In the genomic region with DNA sequence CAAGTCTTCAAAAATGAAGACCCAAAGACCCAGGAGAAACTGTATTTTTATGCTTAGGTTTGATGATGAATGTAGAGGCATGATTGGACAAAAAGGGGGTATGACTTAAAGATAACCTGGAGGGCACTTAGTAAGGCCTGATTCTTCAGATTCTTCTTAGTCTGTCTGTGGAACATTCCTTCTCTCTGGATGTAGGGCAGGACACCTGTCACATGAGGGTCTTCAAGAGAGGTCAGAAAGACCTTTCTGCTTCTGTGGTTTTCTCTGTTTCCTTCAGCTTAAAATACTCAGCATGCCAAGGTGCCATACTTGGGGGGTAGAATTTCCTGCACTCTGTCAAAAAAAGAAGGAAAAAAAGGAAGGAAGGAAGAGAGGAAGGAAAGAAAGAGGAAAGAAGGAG, we compare ENCODE assay signal across 22 cellular contexts.
DNase-seq lines count a peak whose midpoint lies in the region; ATAC-seq, FAIRE-seq and TF ChIP-seq lines count a peak whose summit lies in the region.
"Had no signal": no experiment of that assay in that cellular context is flagged by ENCODE, and none has a peak within 500 bp of the region (broad histone marks: within the 10 kb centered on the region; RNA-seq: fewer than 3 reads in every experiment).

No MANE protein-coding gene starts in this region.

- no peak overlapping the region for H3K4me2 ChIP-seq in keratinocyte (ENCODE audit: control insufficient read depth, extremely low read depth, insufficient read depth, low read depth, low read length)
- H3K4me2 ChIP-seq in trophoblast cell (ENCODE audit: low read length) = no peak overlapping the region
- H3K4me2 ChIP-seq: KMS-11 had no signal

- no peak for ATAC-seq in WTC11

- no peaks in the 10 kb centered on the region for H4K20me1 ChIP-seq in keratinocyte (ENCODE audit: control insufficient read depth, extremely low read depth, insufficient read depth, low read length)

- CTCF ChIA-PET in AG04450 (lab: Charles Lee) = no interaction called here
- CTCF ChIA-PET in WTC11 (lab: Charles Lee) = no interaction called here

- intact Hi-C loops in activated CD4-positive, alpha-beta T cell treated with anti-CD3 and anti-CD28 coated beads, Interleukin-2, amount 10 ng/mL, durations not matched to agents 24 days and 14 days (cut with micrococcal nuclease) = no loop called here

- no peaks in the 10 kb centered on the region for H3K79me2 ChIP-seq in keratinocyte (ENCODE audit: control insufficient read depth, insufficient read depth, low read length)
- H3K79me2 ChIP-seq in trophoblast cell (ENCODE audit: control insufficient read depth, insufficient read depth, low read length, poor library complexity) = no peaks in the 10 kb centered on the region

- H3K27me3 ChIP-seq in AG04450 (ENCODE audit: control insufficient read depth, insufficient read depth, low read length) (no peaks in the 10 kb centered on the region), keratinocyte (ENCODE audit: control insufficient read depth, extremely low read depth, insufficient read depth, low read length) (no peaks in the 10 kb centered on the region), trophoblast cell (ENCODE audit: insufficient read depth, low read length) (no peaks in the 10 kb centered on the region)

- H3K27ac ChIP-seq in AG04450 (ENCODE audit: low read depth, low read length) (peak overlapping the region; percentile 58), keratinocyte (ENCODE audit: control insufficient read depth, insufficient read depth, low read length) (no peak overlapping the region), trophoblast cell (ENCODE audit: low read depth, low read length) (peak overlapping the region; percentile 40)
- H3K27ac ChIP-seq: KMS-11, RWPE1 had no signal

- H4K8ac ChIP-seq in trophoblast cell (ENCODE audit: low read depth, low read length) = no peak overlapping the region

- no peak overlapping the region for H4K91ac ChIP-seq in trophoblast cell (ENCODE audit: low read depth, low read length)

- no peaks in the 10 kb centered on the region for H3K9me1 ChIP-seq in keratinocyte (ENCODE audit: control insufficient read depth, extremely low read depth, insufficient read depth, low read length)

- no peak overlapping the region for H3K14ac ChIP-seq in trophoblast cell (ENCODE audit: low read length)

- POLR2A ChIA-PET in AG04450 (lab: Yijun Ruan, JAX) = no interaction called here
- POLR2A ChIA-PET in WTC11 (lab: Charles Lee) = no interaction called here

- H4K12ac ChIP-seq in trophoblast cell (ENCODE audit: low read depth, low read length) = no peak overlapping the region

- H3K36me3 Mint-ChIP-seq in WTC11 = no peaks in the 10 kb centered on the region
- H3K36me3 Mint-ChIP-seq in activated CD4-positive, alpha-beta T cell treated with anti-CD3 and anti-CD28 coated beads, Interleukin-2, amount 10 ng/mL, durations not matched to agents 24 days and 14 days (ENCODE audit: low read depth) = no peaks in the 10 kb centered on the region
- H3K36me3 Mint-ChIP-seq: CD4-positive, CD25-positive, alpha-beta regulatory T cell had no signal

- DNase-seq in AG04450 (ENCODE audit: low read depth, low spot score) (no peak), WTC11 (ENCODE audit: low spot score) (no peak), keratinocyte (ENCODE audit: low read depth, low spot score) (no peak), trophoblast cell (no peak), NCI-H526 (lab: John Stamatoyannopoulos, UW) (no peak), GM20000 (ENCODE audit: low spot score) (no peak)
- DNase-seq in activated CD4-positive, alpha-beta T cell treated with anti-CD3 and anti-CD28 coated beads, Interleukin-2, amount 10 ng/mL, durations not matched to agents 24 days and 14 days = no peak
- DNase-seq in activated naive CD4-positive, alpha-beta T cell treated with Interleukin-2 at 50 U/mL for 16 hours = no peak
- DNase-seq: CD4-positive, CD25-positive, alpha-beta regulatory T cell; COR-L47; DMS79; NCI-H1092 treated with DMSO at 0.1 percent for 48 hours; NCI-H146; NCI-H2029; NCI-H510A treated with DMSO at 0.1 percent for 48 hours; NCI-H774; NK-92 treated with Interleukin-12 subunit alpha and Interleukin-12 subunit beta, amount 100 ng/mL, for 24 hours; SHP77 treated with DMSO at 0.1 percent for 48 hours had no signal

- H3K36me3 ChIP-seq in keratinocyte (ENCODE audit: control insufficient read depth in 2 of 2, extremely low read depth in 1 of 2, insufficient read depth in 2 of 2, low read length in 2 of 2) (no peaks in the 10 kb centered on the region), trophoblast cell (ENCODE audit: control insufficient read depth in 1 of 2, insufficient read depth in 2 of 2, low read length in 2 of 2) (no peaks in the 10 kb centered on the region)

- dilution Hi-C loops in keratinocyte (cut with MboI; ENCODE audit: extremely low pct_ligation_motif_present, low sequenced_read_pairs) = no loop called here

- H3K9me3 Mint-ChIP-seq in WTC11 = peaks cover 9% of the 10 kb centered on the region; the same call in 1 of the 2 replicates
- H3K9me3 Mint-ChIP-seq in activated CD4-positive, alpha-beta T cell treated with anti-CD3 and anti-CD28 coated beads, Interleukin-2, amount 10 ng/mL, durations not matched to agents 24 days and 14 days = no peaks in the 10 kb centered on the region

- H3K4me1 ChIP-seq in keratinocyte (ENCODE audit: control insufficient read depth, extremely low read depth, insufficient read depth, low read length) (peaks cover 4% of the 10 kb centered on the region), trophoblast cell (ENCODE audit: control insufficient read depth in 1 of 2, insufficient read depth in 2 of 2, low read length in 2 of 2) (peaks cover 0 to 4% of the 10 kb centered on the region in 2 experiments)

- H3K23ac ChIP-seq in trophoblast cell (ENCODE audit: low read length) = no peak overlapping the region

- H3K27ac Mint-ChIP-seq in WTC11 = peak overlapping the region; percentile 65; the same call in 1 of the 2 replicates
- H3K27ac Mint-ChIP-seq in activated CD4-positive, alpha-beta T cell treated with anti-CD3 and anti-CD28 coated beads, Interleukin-2, amount 10 ng/mL, durations not matched to agents 24 days and 14 days = no peak overlapping the region
- H3K27ac Mint-ChIP-seq: CD4-positive, CD25-positive, alpha-beta regulatory T cell had no signal

- H2BK5ac ChIP-seq in trophoblast cell (ENCODE audit: low read depth, low read length, poor library complexity) = no peak overlapping the region

- peaks cover 58% of the 10 kb centered on the region for H3K4me1 Mint-ChIP-seq in WTC11
- H3K4me1 Mint-ChIP-seq in activated CD4-positive, alpha-beta T cell treated with anti-CD3 and anti-CD28 coated beads, Interleukin-2, amount 10 ng/mL, durations not matched to agents 24 days and 14 days = no peaks in the 10 kb centered on the region
- H3K4me1 Mint-ChIP-seq: CD4-positive, CD25-positive, alpha-beta regulatory T cell had no signal

- H3K4me3 ChIP-seq in AG04450 (ENCODE audit: low read depth, low read length) = no peak overlapping the region
- no peak overlapping the region for H3K4me3 ChIP-seq in keratinocyte (ENCODE audit: control insufficient read depth in 2 of 3, extremely low read depth in 1 of 3, insufficient read depth in 2 of 3, low read depth in 1 of 3, low read length in 3 of 3)
- H3K4me3 ChIP-seq in trophoblast cell (ENCODE audit: low read depth, low read length) = no peak overlapping the region

- no peak overlapping the region for H3K9ac ChIP-seq in keratinocyte (ENCODE audit: control insufficient read depth, extremely low read depth, insufficient read depth, low read length)
- no peak overlapping the region for H3K9ac ChIP-seq in trophoblast cell (ENCODE audit: low read length)
- H3K9ac ChIP-seq: KMS-11 had no signal

- H2BK120ac ChIP-seq in trophoblast cell (ENCODE audit: insufficient read depth, low read length, poor library complexity) = no peak overlapping the region

- no peaks in the 10 kb centered on the region for H3K9me3 ChIP-seq in AG04450 (ENCODE audit: control insufficient read depth, insufficient read depth, low read length)
- no peaks in the 10 kb centered on the region for H3K9me3 ChIP-seq in keratinocyte (ENCODE audit: control insufficient read depth, low read depth, low read length)
- H3K9me3 ChIP-seq in trophoblast cell (ENCODE audit: insufficient read depth, low read depth, low read length) = no peaks in the 10 kb centered on the region

- H3K27me3 Mint-ChIP-seq in WTC11 (ENCODE audit: low read depth) = no peaks in the 10 kb centered on the region
- no peaks in the 10 kb centered on the region for H3K27me3 Mint-ChIP-seq in activated CD4-positive, alpha-beta T cell treated with anti-CD3 and anti-CD28 coated beads, Interleukin-2, amount 10 ng/mL, durations not matched to agents 24 days and 14 days
- H3K27me3 Mint-ChIP-seq: CD4-positive, CD25-positive, alpha-beta regulatory T cell had no signal

- H3K4me3 Mint-ChIP-seq in WTC11 = no peak overlapping the region
- H3K4me3 Mint-ChIP-seq in activated CD4-positive, alpha-beta T cell treated with anti-CD3 and anti-CD28 coated beads, Interleukin-2, amount 10 ng/mL, durations not matched to agents 24 days and 14 days = no peak overlapping the region
- H3K4me3 Mint-ChIP-seq: CD4-positive, CD25-positive, alpha-beta regulatory T cell had no signal

- H3K79me1 ChIP-seq in trophoblast cell (ENCODE audit: low read length) = peaks cover 6% of the 10 kb centered on the region

- no peak overlapping the region for H2AFZ ChIP-seq in keratinocyte (ENCODE audit: control insufficient read depth, low read length)
- H2AFZ ChIP-seq in trophoblast cell (ENCODE audit: insufficient read depth, low read length, poor library complexity) = no peak overlapping the region

- TF ChIP-seq CTCF in AG04450 (IDR thresholded peaks at IDR 0.05; ENCODE audit: low read depth, low read length) = no peak
- TF ChIP-seq CTCF in WTC11 (IDR thresholded peaks at IDR 0.05) = no peak
- no peak for TF ChIP-seq CTCF in keratinocyte (optimal IDR thresholded peaks at IDR 0.05 in 1 of 3, IDR thresholded peaks at IDR 0.05 in 1 of 3, conservative IDR thresholded peaks at IDR 0.05 in 1 of 3; ENCODE audit: extremely low read depth in 1 of 3, insufficient read depth in 2 of 3, low read length in 3 of 3)
- no peak for TF ChIP-seq CTCF in GM20000 (IDR thresholded peaks at IDR 0.05; ENCODE audit: extremely low read depth, missing control alignments)

- H2BK12ac ChIP-seq in trophoblast cell (ENCODE audit: low read length) = no peak overlapping the region

- no peak overlapping the region for H2AK5ac ChIP-seq in trophoblast cell (ENCODE audit: low read length)

- no peak overlapping the region for H3K18ac ChIP-seq in trophoblast cell (ENCODE audit: low read length)

- FAIRE-seq in keratinocyte (lab: Jason Lieb, UNC) = peak; percentile 5
- FAIRE-seq: A204.1, GM19239 had no signal

- H3K4ac ChIP-seq in trophoblast cell (ENCODE audit: low read depth, low read length) = no peak overlapping the region

TF ChIP-seq in WTC11, 78 proteins besides CTCF, POLR2A, EP300 and RAD21 (continues in another document):
- no peak for TF ChIP-seq NR3C1 (CRISPR knock-in tag; conservative IDR thresholded peaks at IDR 0.05; ENCODE audit: low read depth)
- TF ChIP-seq, protein P1, sequence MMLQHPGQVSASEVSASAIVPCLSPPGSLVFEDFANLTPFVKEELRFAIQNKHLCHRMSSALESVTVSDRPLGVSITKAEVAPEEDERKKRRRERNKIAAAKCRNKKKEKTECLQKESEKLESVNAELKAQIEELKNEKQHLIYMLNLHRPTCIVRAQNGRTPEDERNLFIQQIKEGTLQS (CRISPR knock-in tag; conservative IDR thresholded peaks at IDR 0.05) = no peak
